In the genomic region with DNA sequence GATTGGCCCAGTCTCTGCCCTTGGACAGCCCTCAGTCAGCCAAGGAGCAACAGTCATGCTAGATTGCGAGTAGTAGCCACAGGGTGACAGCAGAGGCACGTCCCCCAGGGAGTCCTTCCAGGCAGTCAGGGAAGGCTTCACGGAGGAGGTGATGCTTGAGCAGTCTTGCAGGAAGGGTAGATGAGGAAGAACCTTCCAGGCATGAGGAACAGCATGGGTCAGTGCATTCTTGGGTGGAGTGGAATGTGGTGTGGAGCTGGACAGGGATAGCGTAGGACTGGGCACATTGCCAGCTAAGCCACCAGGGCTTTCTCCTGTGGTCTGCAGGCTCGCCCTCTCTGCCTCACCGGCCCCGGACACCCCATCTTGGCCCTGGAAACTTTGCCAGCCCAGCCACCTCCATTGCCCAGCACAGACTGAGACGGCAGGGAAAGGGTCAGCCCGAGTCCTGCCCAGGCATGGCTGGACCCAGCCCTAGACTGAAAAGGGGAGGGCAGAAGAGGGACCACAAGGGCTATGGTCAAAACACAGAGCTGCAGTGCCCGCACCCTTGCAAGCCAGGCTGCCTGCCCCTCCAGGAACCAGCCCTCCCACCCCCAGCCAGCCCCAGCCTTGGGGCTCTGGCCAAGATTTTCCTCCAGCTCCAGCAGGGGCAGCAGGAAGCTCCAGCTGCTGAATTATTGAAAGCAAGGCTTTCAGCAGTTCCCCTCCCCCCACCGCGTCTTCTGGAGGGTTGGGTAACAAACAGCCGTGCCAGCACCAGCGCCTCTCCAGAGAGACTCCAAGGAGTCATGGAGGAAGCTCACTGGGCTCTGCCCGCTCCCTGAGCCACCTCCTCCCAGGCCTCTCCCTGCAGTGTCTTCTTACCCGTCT, we compare ENCODE assay signal across 8 cellular contexts. TPM values are rescaled to one million over a fixed set of nuclear protein-coding genes. Genes with fewer than 3 reads are reported as not detected.
DNase-seq lines count a peak whose midpoint lies in the region; ATAC-seq and TF ChIP-seq lines count a peak whose summit lies in the region.
"Had no signal": no experiment of that assay in that cellular context is flagged by ENCODE, and none has a peak within 500 bp of the region (broad histone marks: within the 10 kb centered on the region; RNA-seq: fewer than 3 reads in every experiment).

No MANE protein-coding gene starts in this region.

- peaks cover 5% of the 10 kb centered on the region; the same call in 1 of the 2 replicates for H3K4me1 ChIP-seq in Panc1 (ENCODE audit: control insufficient read depth, insufficient read depth, low read length)
- H3K4me1 ChIP-seq in stomach, result peaks cover 0 to 8% (median 3%) of the 10 kb centered on the region in 4 donors

- no peak for TF ChIP-seq POLR2A in stomach (IDR thresholded peaks at IDR 0.05)

- no peak for TF ChIP-seq EP300 in stomach (IDR thresholded peaks at IDR 0.05)

- H3K36me3 ChIP-seq in Panc1 (ENCODE audit: control insufficient read depth, insufficient read depth, low read length) (no peaks in the 10 kb centered on the region), stomach (no peaks in the 10 kb centered on the region)

- H3K4me3 ChIP-seq in Panc1 (ENCODE audit: low read depth in 2 of 2, low read length in 2 of 2) (no peak overlapping the region), fibroblast of villous mesenchyme (ENCODE audit: low read depth, low read length) (no peak overlapping the region), retinal pigment epithelial cell (ENCODE audit: low read length) (no peak overlapping the region), stomach (no peak overlapping the region)
- H3K4me3 ChIP-seq: skin epidermis had no signal

- peak; percentile 84 for DNase-seq in H4 (ENCODE audit: low spot score)
- DNase-seq in Panc1 (ENCODE audit: low read depth, low spot score), result no peak
- peak; percentile 49 for DNase-seq in fibroblast of villous mesenchyme (ENCODE audit: low read depth)
- peak; percentile 18 for DNase-seq in retinal pigment epithelial cell (ENCODE audit: low read depth)
- no peak for DNase-seq in stomach
- DNase-seq in GDM1 (lab: John Stamatoyannopoulos, UW), result no peak
- DNase-seq in stimulated activated CD8-positive, alpha-beta memory T cell treated with anti-CD3 and anti-CD28 coated beads, Interleukin-4, amount 100 ng/mL, for 48 hours, result no peak

- ATAC-seq in Panc1, result peak; percentile 61

- WGBS in stomach, 5 donors, result 22 to 33% (median 27%) methylated on average over 12 to 16 of the region's 16 CpGs

- no peaks in the 10 kb centered on the region for H3K9me3 ChIP-seq in Panc1 (ENCODE audit: control insufficient read depth, insufficient read depth, low read depth, low read length)
- H3K9me3 ChIP-seq in stomach, result no peaks in the 10 kb centered on the region

- no TSS peak for BruUV-seq in Panc1 (replicated peaks; lab: Mats Ljungman, UMichigan)

- intact Hi-C loops in Panc1 (cut with micrococcal nuclease; ENCODE audit: unreplicated experiment), result no loop called here
- intact Hi-C loops in stomach (cut with DNase I; ENCODE audit: low total_unique reads), result no loop called here

- POLR2A ChIA-PET in Panc1 (lab: Charles Lee), result no interaction called here

- H3K27ac ChIP-seq in Panc1 (ENCODE audit: low read length) (no peak overlapping the region), stomach (no peak overlapping the region)
- H3K27ac ChIP-seq: skin epidermis had no signal

- in situ Hi-C loops in Panc1 (cut with HindIII; ENCODE audit: low pct_unique_long_range_greater_than_20kb, low sequenced_read_pairs), result no loop called here

- CTCF ChIA-PET in Panc1 (lab: Charles Lee), result interaction anchor here (0.5 to 0.7 kb wide), 3 partner anchors 36 to 1737 kb away, joined by 3 to 6 read pairs (median 3); no protein-coding TSS in a partner anchor

- H3K27me3 ChIP-seq in Panc1 (ENCODE audit: control insufficient read depth, insufficient read depth, low read length) (no peaks in the 10 kb centered on the region; the same call in 1 of the 2 replicates), stomach (peaks cover 0 to 91% (median 34%) of the 10 kb centered on the region in 3 donors)

- TF ChIP-seq CTCF in Panc1 (IDR thresholded peaks at IDR 0.05) (no peak; the same call in 1 of the 2 replicates), fibroblast of villous mesenchyme (IDR thresholded peaks at IDR 0.05; ENCODE audit: insufficient read depth, low read depth, low read length) (peak; percentile 19), retinal pigment epithelial cell (conservative IDR thresholded peaks at IDR 0.05; ENCODE audit: low read depth, low read length) (peak; percentile 28), stomach (IDR thresholded peaks at IDR 0.05) (no peak)

RNA-seq across cellular contexts. Expression of gene SRRM3, which starts 18.7 kb away (rescaled TPM):
- total RNA-seq in H4 (2014; rRNA removed; shearing (Covaris generic)), result 3.8 and 4.8 TPM in 2 replicates
- total RNA-seq in Panc1 (2021; ENCODE audit: unreplicated experiment) (8.5 TPM), fibroblast of villous mesenchyme (0.43 and 0.64 TPM in 2 replicates), stomach (1 to 10 TPM in 2 of 5 donors, under 1 TPM in 1, not detected in 2; 0.37 to 6.4 (median 5.1) TPM)
- polyA plus RNA-seq in Panc1 (2012; ENCODE audit: insufficient read length), result 8.6 TPM
- 1 to 10 TPM; 3.8 to 5.6 (median 5.5) TPM for polyA plus RNA-seq in stomach

Comparison
In these comparisons a context has a peak if more than half of its experiments do, and no peak if none do; other contexts are left out.
1. DNase-seq: peak in H4 (single experiment), fibroblast of villous mesenchyme (single experiment) and retinal pigment epithelial cell (single experiment); none in Panc1 (single experiment), stomach (single experiment), GDM1 (single experiment) and stimulated activated CD8-positive, alpha-beta memory T cell treated with anti-CD3 and anti-CD28 coated beads, Interleukin-4, amount 100 ng/mL, for 48 hours (single experiment).
2. CTCF ChIP-seq: peak in fibroblast of villous mesenchyme (single experiment) and retinal pigment epithelial cell (single experiment); none in Panc1 (single experiment) and stomach (0 of 7).